19 cellular contexts compared by ENCODE assay signal in the genomic region with DNA sequence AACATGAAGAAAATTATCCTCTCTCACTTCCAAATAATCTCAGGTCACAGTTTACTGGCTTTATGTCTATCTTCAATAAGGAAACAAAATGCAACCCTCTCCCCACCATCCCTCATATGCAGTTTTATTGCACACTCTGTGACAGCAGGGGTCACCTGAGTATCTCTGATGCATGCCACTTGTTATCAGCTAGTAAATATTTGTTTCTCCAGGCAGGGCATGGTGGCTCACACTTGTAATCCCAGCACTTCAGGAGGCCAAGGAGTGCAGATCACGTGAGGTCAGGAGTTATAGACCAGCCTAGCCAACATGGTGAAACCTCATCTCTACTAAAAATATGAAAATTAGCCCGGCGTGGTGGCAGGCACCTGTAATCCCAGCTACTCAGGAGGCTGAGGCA.
DNase-seq lines count a peak whose midpoint lies in the region; ATAC-seq and TF ChIP-seq lines count a peak whose summit lies in the region.
"Had no signal": no experiment of that assay in that cellular context is flagged by ENCODE, and none has a peak within 500 bp of the region (broad histone marks: within the 10 kb centered on the region; RNA-seq: fewer than 3 reads in every experiment).

No MANE protein-coding gene starts in this region.

- H3K27me3 ChIP-seq in Caco-2 (replicated peaks; ENCODE audit: control insufficient read depth, insufficient read depth, low read length), result no peaks in the 10 kb centered on the region
- H3K27me3 ChIP-seq in vagina, result no peaks in the 10 kb centered on the region
- H3K27me3 ChIP-seq: BLaER1 treated with 17β-estradiol and CSF1 and Interleukin-3, amounts not matched to agents 10 nM and 100 nM had no signal

- no peaks in the 10 kb centered on the region for H3K9me3 ChIP-seq in Caco-2
- H3K9me3 ChIP-seq in vagina, result no peaks in the 10 kb centered on the region
- H3K9me3 ChIP-seq: BLaER1 treated with 17β-estradiol and CSF1 and Interleukin-3, amounts not matched to agents 10 nM and 100 nM; SK-N-SH had no signal

- H3K9me3 Mint-ChIP-seq in Caco-2 (ENCODE audit: unreplicated experiment) (peaks cover 9% of the 10 kb centered on the region), mesothelial cell of epicardium (peaks cover 15% of the 10 kb centered on the region)
- H3K9me3 Mint-ChIP-seq: CD8-positive, alpha-beta T cell had no signal

- H3K4me3 Mint-ChIP-seq in Caco-2 (ENCODE audit: unreplicated experiment), result peak overlapping the region; percentile 38
- no peak overlapping the region for H3K4me3 Mint-ChIP-seq in mesothelial cell of epicardium
- H3K4me3 Mint-ChIP-seq: CD8-positive, alpha-beta T cell had no signal

- H3K27me3 Mint-ChIP-seq in Caco-2 (ENCODE audit: insufficient read depth, unreplicated experiment) (no peaks in the 10 kb centered on the region), mesothelial cell of epicardium (ENCODE audit: low read depth) (no peaks in the 10 kb centered on the region)

- H3K4me1 Mint-ChIP-seq in Caco-2 (ENCODE audit: low read depth, unreplicated experiment), result peaks cover 23% of the 10 kb centered on the region
- peaks cover 27% of the 10 kb centered on the region for H3K4me1 Mint-ChIP-seq in mesothelial cell of epicardium

- TF ChIP-seq CTCF in Caco-2 (IDR thresholded peaks at IDR 0.05; ENCODE audit: insufficient read depth in 1 of 2, low read depth in 1 of 2, low read length in 1 of 2, severe bottlenecking in 1 of 2, unreplicated experiment in 1 of 2), result no peak
- no peak for TF ChIP-seq CTCF in mesothelial cell of epicardium (IDR thresholded peaks at IDR 0.05; ENCODE audit: unreplicated experiment)
- TF ChIP-seq CTCF in vagina (IDR thresholded peaks at IDR 0.05), result no peak

- no peaks in the 10 kb centered on the region for H3K36me3 Mint-ChIP-seq in Caco-2 (ENCODE audit: insufficient read depth, unreplicated experiment)
- peaks cover 8% of the 10 kb centered on the region for H3K36me3 Mint-ChIP-seq in mesothelial cell of epicardium
- H3K36me3 Mint-ChIP-seq: CD8-positive, alpha-beta T cell had no signal

- no peak for ATAC-seq in HG03469 (IDR thresholded peaks at IDR 0.05; ENCODE audit: unreplicated experiment)
- ATAC-seq: CD8-positive, alpha-beta T cell had no signal

- TF ChIP-seq POLR2A in vagina (IDR thresholded peaks at IDR 0.05), result no peak

- DNase-seq in Caco-2 (peak; percentile 73 to 84), DMS79 (lab: John Stamatoyannopoulos, UW) (peak; percentile 60), NCI-H510A (lab: John Stamatoyannopoulos, UW) (peak; percentile 66), mesothelial cell of epicardium (ENCODE audit: low spot score in 2 of 2, unreplicated experiment in 2 of 2) (no peak), posterior vena cava (ENCODE audit: low spot score) (no peak), vagina (ENCODE audit: extremely low spot score in 2 of 2) (no peak)
- no peak for DNase-seq in stimulated activated CD4-positive, alpha-beta T cell treated with anti-CD3 and anti-CD28 coated beads, Interleukin-12 subunit alpha, Interleukin-12 subunit beta, amount 100 ng/mL, for 4 hours
- DNase-seq: CD8-positive, alpha-beta T cell; GF-D8; H7; MM.1S; NCI-H1092 treated with DMSO at 0.1 percent for 48 hours; NCI-H1694; NCI-H446 treated with DMSO at 0.1 percent for 48 hours; SHP77; SK-N-SH; T-helper 1 cell had no signal

- H3K27ac Mint-ChIP-seq in Caco-2 (ENCODE audit: unreplicated experiment) (no peak overlapping the region), mesothelial cell of epicardium (peak overlapping the region; percentile 50)
- H3K27ac Mint-ChIP-seq: CD8-positive, alpha-beta T cell had no signal

- no peaks in the 10 kb centered on the region for H3K36me3 ChIP-seq in Caco-2 (ENCODE audit: control insufficient read depth, insufficient read depth, low read length)
- no peaks in the 10 kb centered on the region for H3K36me3 ChIP-seq in vagina
- H3K36me3 ChIP-seq: BLaER1 treated with 17β-estradiol and CSF1 and Interleukin-3, amounts not matched to agents 10 nM and 100 nM had no signal

- H3K4me3 ChIP-seq in Caco-2 (ENCODE audit: low read depth, low read length), result no peak overlapping the region
- no peak overlapping the region for H3K4me3 ChIP-seq in vagina
- H3K4me3 ChIP-seq: BLaER1 treated with 17β-estradiol and CSF1 and Interleukin-3, amounts not matched to agents 10 nM and 100 nM had no signal

- H3K4me1 ChIP-seq in Caco-2 (peaks cover 31% of the 10 kb centered on the region), vagina (no peaks in the 10 kb centered on the region)
- H3K4me1 ChIP-seq: BLaER1 treated with 17β-estradiol and CSF1 and Interleukin-3, amounts not matched to agents 10 nM and 100 nM had no signal

- no peak overlapping the region for H3K27ac ChIP-seq in vagina
- H3K27ac ChIP-seq: BLaER1 treated with 17β-estradiol and CSF1 and Interleukin-3, amounts not matched to agents 10 nM and 100 nM had no signal

- no TSS peak for BruUV-seq in Caco-2 (replicated peaks; lab: Mats Ljungman, UMichigan)

- POLR2A ChIA-PET in Caco-2 (lab: Charles Lee), result no interaction called here

- intact Hi-C loops in Caco-2 (cut with micrococcal nuclease; ENCODE audit: unreplicated experiment), result loop anchor here (1.0 kb wide), 6 partner anchors 14 to 211 kb away; no protein-coding TSS in a partner anchor
- intact Hi-C loops in posterior vena cava (cut with DNase I), result no loop called here
- intact Hi-C loops in vagina (cut with DNase I), result no loop called here

- CTCF ChIA-PET in Caco-2 (lab: Charles Lee), result interaction anchor here (1.0 kb wide), 1 partner anchor 69 kb away, joined by 3 read pairs; no protein-coding TSS in a partner anchor

Comparison
In these comparisons a context has a peak if more than half of its experiments do, and no peak if none do; other contexts are left out.
1. DNase-seq: peak in Caco-2 (2 of 2), DMS79 (single experiment) and NCI-H510A (single experiment); none in mesothelial cell of epicardium (0 of 2), posterior vena cava (single experiment), vagina (0 of 2) and stimulated activated CD4-positive, alpha-beta T cell treated with anti-CD3 and anti-CD28 coated beads, Interleukin-12 subunit alpha, Interleukin-12 subunit beta, amount 100 ng/mL, for 4 hours (single experiment).